Comparison of ENCODE assay signal across 8 cellular contexts in genomic region chr7:50416509-50417299, GRCh38. TPM values are rescaled to one million over a fixed set of nuclear protein-coding genes. Genes with fewer than 3 reads are reported as not detected.
DNase-seq lines count a peak whose midpoint lies in the region; ATAC-seq and TF ChIP-seq lines count a peak whose summit lies in the region.

No MANE protein-coding gene starts in this region.

- POLR2A ChIA-PET in activated CD4-positive, alpha-beta T cell treated with anti-CD3 and anti-CD28 coated beads, Interleukin-2, amount 10 ng/mL, durations not matched to agents 7 days and 5 days (lab: Charles Lee), result no interaction called here
- POLR2A ChIA-PET in A673 (lab: Charles Lee; ENCODE audit: low non-redundant PET), result no interaction called here

- peak; percentile 78 for ATAC-seq in HG02938 (IDR thresholded peaks at IDR 0.05; ENCODE audit: unreplicated experiment)

- H3K4me1 Mint-ChIP-seq in activated CD4-positive, alpha-beta T cell treated with anti-CD3 and anti-CD28 coated beads, Interleukin-2, amount 10 ng/mL, durations not matched to agents 7 days and 5 days, result peaks cover 35% of the 10 kb centered on the region
- no peaks in the 10 kb centered on the region for H3K4me1 Mint-ChIP-seq in neural progenitor cell

- H3K36me3 Mint-ChIP-seq in activated CD4-positive, alpha-beta T cell treated with anti-CD3 and anti-CD28 coated beads, Interleukin-2, amount 10 ng/mL, durations not matched to agents 7 days and 5 days (ENCODE audit: low read depth), result no peaks in the 10 kb centered on the region
- H3K36me3 Mint-ChIP-seq in neural progenitor cell, result no peaks in the 10 kb centered on the region

- peak overlapping the region; percentile 76 for H3K27ac Mint-ChIP-seq in activated CD4-positive, alpha-beta T cell treated with anti-CD3 and anti-CD28 coated beads, Interleukin-2, amount 10 ng/mL, durations not matched to agents 7 days and 5 days
- no peak overlapping the region for H3K27ac Mint-ChIP-seq in neural progenitor cell

- H3K36me3 ChIP-seq in neural progenitor cell (no peaks in the 10 kb centered on the region), A673 (ENCODE audit: insufficient read depth, low read length, poor library complexity, severe bottlenecking) (no peaks in the 10 kb centered on the region)

- H4K20me1 ChIP-seq in neural progenitor cell (ENCODE audit: low read depth), result no peaks in the 10 kb centered on the region

- no peaks in the 10 kb centered on the region for H3K79me2 ChIP-seq in neural progenitor cell (ENCODE audit: low read depth)

- CTCF ChIA-PET in activated CD4-positive, alpha-beta T cell treated with anti-CD3 and anti-CD28 coated beads, Interleukin-2, amount 10 ng/mL, durations not matched to agents 7 days and 5 days (lab: Charles Lee), result interaction anchor here (0.9 to 2.4 kb wide), 9 partner anchors 11 to 324 kb away, joined by 3 to 13 read pairs (median 4); no protein-coding TSS in a partner anchor
- CTCF ChIA-PET in A673 (lab: Charles Lee), result interaction anchor here (0.7 to 0.8 kb wide), 2 partner anchors 212 to 324 kb away, joined by 3 to 7 read pairs; no protein-coding TSS in a partner anchor

- H3K4me1 ChIP-seq in neural progenitor cell (peaks cover 6% of the 10 kb centered on the region), A673 (ENCODE audit: insufficient read depth, low read length, poor library complexity, severe bottlenecking) (no peaks in the 10 kb centered on the region)

- TF ChIP-seq CTCF in neural progenitor cell (IDR thresholded peaks at IDR 0.05) (peak; percentile 4), A673 (conservative IDR thresholded peaks at IDR 0.05; ENCODE audit: low read depth, low read length) (no peak), coronary artery (IDR thresholded peaks at IDR 0.05) (no peak)

- H3K27me3 ChIP-seq in neural progenitor cell (no peaks in the 10 kb centered on the region), A673 (replicated peaks; ENCODE audit: insufficient read depth, low read depth, low read length, poor library complexity) (no peaks in the 10 kb centered on the region)

- peak overlapping the region; percentile 6 for H2AFZ ChIP-seq in neural progenitor cell (replicated peaks)

- intact Hi-C loops in A673 (cut with micrococcal nuclease; ENCODE audit: unreplicated experiment), result no loop called here

- BruUV-seq in A673 (replicated peaks; lab: Mats Ljungman, UMichigan), result no TSS peak

- DNase-seq in activated CD4-positive, alpha-beta T cell treated with anti-CD3 and anti-CD28 coated beads, Interleukin-2, amount 10 ng/mL, durations not matched to agents 7 days and 5 days, result no peak
- no peak for DNase-seq in activated CD4-positive, alpha-beta T cell treated with anti-CD3 and anti-CD28 coated beads, Interleukin-2, amount 50 U/mL, for 48 hours
- DNase-seq in RPMI7951 (ENCODE audit: low read depth), result peak; percentile 15
- DNase-seq in neural progenitor cell (ENCODE audit: low spot score), result no peak
- no peak for DNase-seq in A673 (ENCODE audit: low spot score)
- no peak for DNase-seq in coronary artery (ENCODE audit: low spot score)
- no peak for DNase-seq in NCI-H1417 (lab: John Stamatoyannopoulos, UW)

- H3K9me3 ChIP-seq in neural progenitor cell (ENCODE audit: low read depth), result no peaks in the 10 kb centered on the region
- H3K9me3 ChIP-seq in A673 (ENCODE audit: low read depth, low read length, poor library complexity, severe bottlenecking), result no peaks in the 10 kb centered on the region

- H3K4me3 Mint-ChIP-seq in activated CD4-positive, alpha-beta T cell treated with anti-CD3 and anti-CD28 coated beads, Interleukin-2, amount 10 ng/mL, durations not matched to agents 7 days and 5 days, result peak overlapping the region; percentile 60
- H3K4me3 Mint-ChIP-seq in neural progenitor cell, result no peak overlapping the region

- peaks cover 4% of the 10 kb centered on the region for H3F3A ChIP-seq in neural progenitor cell (ENCODE audit: low read depth)

- H3K4me3 ChIP-seq in neural progenitor cell (no peak overlapping the region), A673 (ENCODE audit: low read depth, low read length, poor library complexity, severe bottlenecking) (no peak overlapping the region), coronary artery (no peak overlapping the region)

- H3K9ac ChIP-seq in neural progenitor cell, result no peak overlapping the region

- no peaks in the 10 kb centered on the region for H3K9me3 Mint-ChIP-seq in activated CD4-positive, alpha-beta T cell treated with anti-CD3 and anti-CD28 coated beads, Interleukin-2, amount 10 ng/mL, durations not matched to agents 7 days and 5 days
- H3K9me3 Mint-ChIP-seq in neural progenitor cell, result no peaks in the 10 kb centered on the region

- H3K4me2 ChIP-seq in neural progenitor cell, result no peak overlapping the region

- H3K27ac ChIP-seq in neural progenitor cell (no peak overlapping the region), A673 (ENCODE audit: low read depth, low read length, poor library complexity, severe bottlenecking) (no peak overlapping the region), coronary artery (peak overlapping the region in 1 of 2 donors; percentile 26)

- no peaks in the 10 kb centered on the region for H3K27me3 Mint-ChIP-seq in activated CD4-positive, alpha-beta T cell treated with anti-CD3 and anti-CD28 coated beads, Interleukin-2, amount 10 ng/mL, durations not matched to agents 7 days and 5 days
- peaks cover 2% of the 10 kb centered on the region for H3K27me3 Mint-ChIP-seq in neural progenitor cell (ENCODE audit: insufficient read depth, low read depth)

RNA-seq across cellular contexts. Expression of gene FIGNL1, which starts 33.4 kb away (rescaled TPM):
- total RNA-seq in activated CD4-positive, alpha-beta T cell treated with anti-CD3 and anti-CD28 coated beads, Interleukin-2, amount 10 ng/mL, durations not matched to agents 7 days and 5 days, result 10 to 100 TPM; 34.8 to 37.4 TPM
- total RNA-seq in RPMI7951 (2014; rRNA removed; shearing (Covaris generic)), result 62.6 and 72.3 TPM in 2 replicates
- 45.0 and 69.0 TPM in 2 replicates for total RNA-seq in neural progenitor cell (ENCODE audit: low replicate concordance)
- total RNA-seq in A673 (2021), result 38.8 and 41.3 TPM in 2 replicates
